Comparison of ENCODE assay signal across 27 cellular contexts in genomic region chr3:61769266-61769665, GRCh38.
"Had no signal": no experiment of that assay in that cellular context is flagged by ENCODE, and none has a peak within 500 bp of the region (broad histone marks: within the 10 kb centered on the region; RNA-seq: fewer than 3 reads in every experiment).

No MANE protein-coding gene starts in this region.

- H3K27ac Mint-ChIP-seq: mesothelial cell of epicardium; naive thymus-derived CD4-positive, alpha-beta T cell; natural killer cell treated with Interleukin-12 subunit alpha and Interleukin-12 subunit beta and Interleukin-15 and Interleukin-18, amount 100 ng/mL, for 72 hours; stimulated activated naive B cell treated with anti-CD40 and anti-IgM and Interleukin-4, amounts not matched to agents 10 μg/mL and 1 μg/mL and 100 μg/mL, for 72 hours; type B pancreatic cell had no signal

- H3K4me1 ChIP-seq: pancreas, prostate gland, uterus had no signal

- H3K27ac ChIP-seq: left ventricle myocardium inferior, pancreas, prostate gland, skin epidermis, stomach, testis, thyroid gland, uterus had no signal

- H3K9me3 Mint-ChIP-seq: mesothelial cell of epicardium; stimulated activated naive B cell treated with anti-CD40 and anti-IgM and Interleukin-4, amounts not matched to agents 10 μg/mL and 1 μg/mL and 100 μg/mL, for 72 hours had no signal

- ATAC-seq: naive thymus-derived CD4-positive, alpha-beta T cell; natural killer cell treated with Interleukin-12 subunit alpha and Interleukin-12 subunit beta and Interleukin-15 and Interleukin-18, amount 100 ng/mL, for 72 hours; pancreas; stimulated activated naive B cell treated with anti-CD40 and anti-IgM and Interleukin-4, amounts not matched to agents 10 μg/mL and 1 μg/mL and 100 μg/mL, for 72 hours; stimulated activated naive CD8-positive, alpha-beta T cell treated with anti-CD3 and anti-CD28 coated beads, Interleukin-15, Interleukin-2, amounts not matched to agents 100 U/mL and 50 U/mL, for 24 hours had no signal

- H3K36me3 ChIP-seq: left ventricle myocardium inferior, pancreas, prostate gland, stomach, thyroid gland, uterus had no signal

- H3K27me3 Mint-ChIP-seq: stimulated activated naive B cell treated with anti-CD40 and anti-IgM and Interleukin-4, amounts not matched to agents 10 μg/mL and 1 μg/mL and 100 μg/mL, for 72 hours; type B pancreatic cell had no signal

- H3K36me3 Mint-ChIP-seq: mesothelial cell of epicardium; naive thymus-derived CD4-positive, alpha-beta T cell; natural killer cell treated with Interleukin-12 subunit alpha and Interleukin-12 subunit beta and Interleukin-15 and Interleukin-18, amount 100 ng/mL, for 72 hours; stimulated activated naive B cell treated with anti-CD40 and anti-IgM and Interleukin-4, amounts not matched to agents 10 μg/mL and 1 μg/mL and 100 μg/mL, for 72 hours had no signal

- H3K4me3 Mint-ChIP-seq: mesothelial cell of epicardium; naive thymus-derived CD4-positive, alpha-beta T cell; natural killer cell treated with Interleukin-12 subunit alpha and Interleukin-12 subunit beta and Interleukin-15 and Interleukin-18, amount 100 ng/mL, for 72 hours; neural crest cell; stimulated activated naive B cell treated with anti-CD40 and anti-IgM and Interleukin-4, amounts not matched to agents 10 μg/mL and 1 μg/mL and 100 μg/mL, for 72 hours; type B pancreatic cell had no signal

- H3K4me3 ChIP-seq: left ventricle myocardium inferior, lung, pancreas, prostate gland, skin epidermis, stomach, testis, thyroid gland, uterus had no signal

- H3K27me3 ChIP-seq: pancreas, stomach, testis, thyroid gland, uterus had no signal

- DNase-seq: hippocampal formation; kidney glomerular epithelial cell; left ventricle myocardium inferior; mesendoderm; naive thymus-derived CD4-positive, alpha-beta T cell; nucleus accumbens; pancreas; posterior cingulate gyrus; retina; right cardiac atrium; stimulated activated CD4-positive, alpha-beta T cell treated with anti-CD3 and anti-CD28 coated beads, Interleukin-12 subunit alpha, Interleukin-12 subunit beta, amount 100 ng/mL, for 4 hours; stimulated activated CD4-positive, alpha-beta T cell treated with anti-CD3 and anti-CD28 coated beads, Interleukin-15, amount 100 ng/mL, for 24 hours; stimulated activated CD4-positive, alpha-beta T cell treated with anti-CD3 and anti-CD28 coated beads, Interleukin-2, amount 100 ng/mL, for 24 hours; stimulated activated CD4-positive, alpha-beta T cell treated with anti-CD3 and anti-CD28 coated beads, Interleukin-4, amount 100 ng/mL, for 1 hour; stimulated activated naive B cell treated with anti-CD40 and anti-IgM and Interleukin-4, amounts not matched to agents 10 μg/mL and 1 μg/mL and 100 μg/mL, for 72 hours; stimulated activated naive CD8-positive, alpha-beta T cell treated with anti-CD3 and anti-CD28 coated beads, Interleukin-15, Interleukin-2, amounts not matched to agents 100 U/mL and 50 U/mL, for 24 hours; stomach; testis; thyroid gland; uterus had no signal

- H3K9me3 ChIP-seq: left ventricle myocardium inferior, pancreas, prostate gland, stomach, testis, thyroid gland, uterus had no signal

- H3K4me1 Mint-ChIP-seq: naive thymus-derived CD4-positive, alpha-beta T cell; stimulated activated naive B cell treated with anti-CD40 and anti-IgM and Interleukin-4, amounts not matched to agents 10 μg/mL and 1 μg/mL and 100 μg/mL, for 72 hours had no signal
